ENCODE assay signal across 16 cellular contexts in genomic region chr1:95323117-95323516, GRCh38.
DNase-seq lines count a peak whose midpoint lies in the region; ATAC-seq and TF ChIP-seq lines count a peak whose summit lies in the region.
"Had no signal": no experiment of that assay in that cellular context is flagged by ENCODE, and none has a peak within 500 bp of the region (broad histone marks: within the 10 kb centered on the region; RNA-seq: fewer than 3 reads in every experiment).

No MANE protein-coding gene starts in this region.

- DNase-seq in A172 (ENCODE audit: low spot score) (peak; percentile 15), ELF-1 (ENCODE audit: low read depth, low spot score) (peak; percentile 23), astrocyte of the hippocampus (ENCODE audit: low read depth, low spot score) (peak; percentile 75), hepatocyte (ENCODE audit: low spot score) (peak; percentile 51), gastrocnemius medialis (no peak), middle frontal gyrus (ENCODE audit: extremely low spot score, low spot score) (no peak), NCI-H1417 treated with DMSO at 0.1 percent for 48 hours (lab: John Stamatoyannopoulos, UW) (no peak)
- DNase-seq: activated B cell treated with CpG ODN at 0.5 μM for 24 hours; activated CD8-positive, alpha-beta memory T cell treated with anti-CD3 and anti-CD28 coated beads, Interleukin-2, amount 50 U/mL, for 4 hours; activated naive CD4-positive, alpha-beta T cell treated with anti-CD3 and anti-CD28 coated beads, Interleukin-2, amount 50 U/mL, for 16 hours; AML-193; DND-41; Kasumi-1; NCI-H2107; tibial artery had no signal

- H3K4me2 ChIP-seq in hepatocyte: no peak overlapping the region

- no peaks in the 10 kb centered on the region for H3K27me3 ChIP-seq in hepatocyte
- H3K27me3 ChIP-seq in gastrocnemius medialis: no peaks in the 10 kb centered on the region
- H3K27me3 ChIP-seq: tibial artery had no signal

- H3K9me2 ChIP-seq in hepatocyte (replicated peaks; ENCODE audit: insufficient read depth): no peaks in the 10 kb centered on the region

- in situ Hi-C loops in gastrocnemius medialis (cut with MboI; ENCODE audit: low sequenced_read_pairs in 4 of 4): no loop called here

- ATAC-seq in GM21515 (IDR thresholded peaks at IDR 0.05; ENCODE audit: unreplicated experiment): no peak
- ATAC-seq in gastrocnemius medialis: no peak

- no peak overlapping the region for H2AFZ ChIP-seq in hepatocyte

- TF ChIP-seq CTCF in hepatocyte (IDR thresholded peaks at IDR 0.05; ENCODE audit: poor library complexity) (no peak), gastrocnemius medialis (IDR thresholded peaks at IDR 0.05 in 4 of 5, conservative IDR thresholded peaks at IDR 0.05 in 1 of 5) (no peak)

- no peaks in the 10 kb centered on the region for H4K20me1 ChIP-seq in hepatocyte (ENCODE audit: insufficient read depth, poor library complexity, severe bottlenecking)

- H3K4me1 ChIP-seq in hepatocyte (ENCODE audit: insufficient read depth) (peaks cover 7% of the 10 kb centered on the region), gastrocnemius medialis (no peaks in the 10 kb centered on the region)
- H3K4me1 ChIP-seq: tibial artery had no signal

- no peak for TF ChIP-seq POLR2A in gastrocnemius medialis (IDR thresholded peaks at IDR 0.05)

- H3K9me3 ChIP-seq in hepatocyte (ENCODE audit: low read depth): no peaks in the 10 kb centered on the region
- H3K9me3 ChIP-seq in gastrocnemius medialis: no peaks in the 10 kb centered on the region
- H3K9me3 ChIP-seq: tibial artery had no signal

- H3K36me3 ChIP-seq in hepatocyte (replicated peaks; ENCODE audit: insufficient read depth, low read depth) (no peaks in the 10 kb centered on the region), gastrocnemius medialis (no peaks in the 10 kb centered on the region)
- H3K36me3 ChIP-seq: tibial artery had no signal

- H3K4me3 ChIP-seq in hepatocyte (no peak overlapping the region), gastrocnemius medialis (no peak overlapping the region)
- H3K4me3 ChIP-seq: tibial artery had no signal

- intact Hi-C loops in gastrocnemius medialis (cut with DNase I; ENCODE audit: low total_unique reads): no loop called here

- no peaks in the 10 kb centered on the region for H3K79me2 ChIP-seq in hepatocyte

- H3K27ac ChIP-seq in hepatocyte: no peak overlapping the region
- H3K27ac ChIP-seq in gastrocnemius medialis: no peak overlapping the region
- H3K27ac ChIP-seq: tibial artery had no signal

- 21% methylated on average over 1 of the region's 1 CpG for WGBS in hepatocyte (ENCODE audit: low lambda C conversion rate, missing lambda C conversion rate)

Comparison
In these comparisons a context has a peak if more than half of its experiments do, and no peak if none do; other contexts are left out.
1. DNase-seq: peak in A172 (single experiment), ELF-1 (single experiment), astrocyte of the hippocampus (single experiment) and hepatocyte (single experiment); none in gastrocnemius medialis (0 of 2), middle frontal gyrus (single experiment) and NCI-H1417 treated with DMSO at 0.1 percent for 48 hours (single experiment).